8 cellular contexts compared by ENCODE assay signal in the genomic region with DNA sequence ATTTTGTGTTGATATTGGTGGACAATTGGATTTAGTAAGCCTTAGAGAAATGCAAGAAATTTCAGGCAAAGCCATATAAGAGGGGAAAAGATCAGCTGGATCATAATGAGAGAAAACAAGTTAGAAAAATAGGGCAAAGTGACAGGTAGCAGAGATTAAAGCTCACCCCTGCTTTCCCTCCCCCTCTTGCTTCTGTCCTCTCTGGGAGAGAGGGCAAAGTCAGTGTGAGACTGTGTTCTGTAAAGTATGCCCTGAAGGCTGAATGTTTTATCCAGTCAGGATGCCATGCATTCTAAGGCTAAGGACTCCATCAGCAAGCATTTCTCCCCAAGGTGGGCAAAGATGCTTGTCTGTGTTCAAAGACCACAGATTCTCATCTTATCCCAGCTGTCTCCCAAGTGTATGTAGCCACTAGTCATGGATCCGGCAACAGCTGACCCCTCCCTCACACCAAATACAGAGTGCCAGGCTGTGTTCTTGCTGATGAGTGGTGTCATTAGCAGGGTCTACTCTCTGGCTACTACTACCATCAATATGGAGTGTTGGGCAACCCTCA.
"Had no signal": no experiment of that assay in that cellular context is flagged by ENCODE, and none has a peak within 500 bp of the region (broad histone marks: within the 10 kb centered on the region; RNA-seq: fewer than 3 reads in every experiment).

No MANE protein-coding gene starts in this region.

- H3K36me3 Mint-ChIP-seq: IgD-negative memory B cell had no signal

- H3K4me1 Mint-ChIP-seq: GM23338, H9, IgD-negative memory B cell had no signal

- H3K9me3 Mint-ChIP-seq: H9 had no signal

- H3K4me3 ChIP-seq: GM23338 had no signal

- H3K27ac ChIP-seq: HL-60 had no signal

- FAIRE-seq: H1, H54, HepG2 had no signal

- ATAC-seq: GM23338, HepG2 had no signal

- H3K27ac Mint-ChIP-seq: GM23338, IgD-negative memory B cell had no signal

- H3K27me3 Mint-ChIP-seq: IgD-negative memory B cell had no signal

- DNase-seq: H9, HCEC 1CT had no signal

- H3K4me3 Mint-ChIP-seq: GM23338, H9, IgD-negative memory B cell had no signal
